22 cellular contexts compared by ENCODE assay signal in the genomic region with DNA sequence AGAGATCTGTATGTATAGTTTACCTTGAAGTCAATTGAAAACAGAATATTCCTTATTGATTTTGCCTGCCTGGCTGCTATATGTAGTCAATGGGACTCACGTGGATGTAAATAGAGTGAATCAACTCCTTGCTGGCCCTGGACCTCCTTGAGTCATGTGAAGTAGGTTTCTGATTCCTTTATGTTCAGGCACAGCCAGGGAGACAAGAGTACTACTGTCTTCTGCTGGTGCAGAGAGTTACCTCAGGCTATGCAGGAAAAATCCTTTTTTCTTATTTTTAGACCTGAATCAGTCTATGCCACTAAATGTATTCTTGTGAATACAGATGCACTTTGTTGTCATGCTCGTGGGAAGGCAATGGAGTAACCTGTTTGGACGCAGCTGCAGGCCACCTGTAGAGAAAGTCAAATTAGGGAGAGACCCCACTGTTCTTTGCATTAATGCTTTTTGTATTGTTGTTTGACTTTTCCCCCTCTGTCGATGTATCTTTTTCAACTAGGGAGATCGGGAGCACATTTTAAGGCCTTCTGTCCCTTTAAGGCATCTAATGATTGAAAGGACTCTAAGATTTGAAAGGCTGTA.
A peak's percentile ranks its signal among the peaks of the same experiment; 100 is the strongest.
DNase-seq lines count a peak whose midpoint lies in the region; ATAC-seq, FAIRE-seq and TF ChIP-seq lines count a peak whose summit lies in the region.
"Had no signal": no experiment of that assay in that cellular context is flagged by ENCODE, and none has a peak within 500 bp of the region (broad histone marks: within the 10 kb centered on the region; RNA-seq: fewer than 3 reads in every experiment).

No MANE protein-coding gene starts in this region.

- peak overlapping the region in 1 of 8 donors; percentile 11 for H3K4me3 Mint-ChIP-seq in naive B cell
- no peak overlapping the region for H3K4me3 Mint-ChIP-seq in immature natural killer cell
- H3K4me3 Mint-ChIP-seq: activated CD8-positive, alpha-beta T cell treated with anti-CD3 and anti-CD28 coated beads for 36 hours; natural killer cell had no signal

- H3K36me3 Mint-ChIP-seq in naive B cell (peaks cover 14 to 15% of the 10 kb centered on the region in 2 donors), immature natural killer cell (peaks cover 13 to 15% (median 13%) of the 10 kb centered on the region in 3 donors)
- H3K36me3 Mint-ChIP-seq: natural killer cell had no signal

- TF ChIP-seq CTCF in bronchial epithelial cell (IDR thresholded peaks at IDR 0.05; ENCODE audit: insufficient read depth, low read length, severe bottlenecking): no peak

- H3K4me1 Mint-ChIP-seq in naive B cell: peaks cover 4 to 7% (median 7%) of the 10 kb centered on the region in 3 donors
- peaks cover 9 to 34% of the 10 kb centered on the region in 2 donors for H3K4me1 Mint-ChIP-seq in immature natural killer cell

- no peaks in the 10 kb centered on the region for H3K27me3 Mint-ChIP-seq in naive B cell
- peaks cover 2% of the 10 kb centered on the region in 3 donors for H3K27me3 Mint-ChIP-seq in immature natural killer cell (ENCODE audit: low read depth in 3 of 3)
- H3K27me3 Mint-ChIP-seq: activated CD8-positive, alpha-beta T cell treated with anti-CD3 and anti-CD28 coated beads for 36 hours had no signal

- no peak overlapping the region for H3K4me3 ChIP-seq in bronchial epithelial cell (ENCODE audit: low read depth, low read length)
- H3K4me3 ChIP-seq: coronary artery, prostate gland had no signal

- no peaks in the 10 kb centered on the region for H3K27me3 ChIP-seq in bronchial epithelial cell (ENCODE audit: control insufficient read depth, insufficient read depth, low read length)

- H3K27ac Mint-ChIP-seq in naive B cell: peak overlapping the region in 4 of 6 donors; percentile 34 to 66 (median 48)
- H3K27ac Mint-ChIP-seq in immature natural killer cell: no peak overlapping the region
- H3K27ac Mint-ChIP-seq: activated CD8-positive, alpha-beta T cell treated with anti-CD3 and anti-CD28 coated beads for 36 hours had no signal

- H3K9me3 Mint-ChIP-seq in naive B cell (no peaks in the 10 kb centered on the region), immature natural killer cell (no peaks in the 10 kb centered on the region)
- H3K9me3 Mint-ChIP-seq: activated CD8-positive, alpha-beta T cell treated with anti-CD3 and anti-CD28 coated beads for 36 hours; natural killer cell had no signal

- DNase-seq in COLO829 (ENCODE audit: low spot score) (peak; percentile 87), NCI-H146 (lab: John Stamatoyannopoulos, UW) (peak; percentile 91), bronchial epithelial cell (ENCODE audit: low read depth) (no peak), naive B cell (no peak), AG20443 (ENCODE audit: low spot score) (no peak), immature natural killer cell (no peak), DMS153 treated with DMSO at 0.1 percent for 48 hours (lab: John Stamatoyannopoulos, UW; ENCODE audit: unreplicated experiment) (no peak)
- DNase-seq: ACHN; activated CD4-positive, CD25-positive, alpha-beta regulatory T cell; activated CD8-positive, alpha-beta T cell treated with anti-CD3 and anti-CD28 coated beads for 36 hours; activated effector memory CD4-positive, alpha-beta T cell treated with anti-CD3 and anti-CD28 coated beads, Interleukin-2, amount 50 U/mL, for 16 hours; activated T-cell treated with anti-CD3 and anti-CD28 coated beads for 4 hours; GF-D8; left colon; mesendoderm; natural killer cell; NCI-H1092; NCI-H524 treated with DMSO at 0.1 percent for 48 hours; T1000 had no signal

- H3K36me3 ChIP-seq in bronchial epithelial cell (ENCODE audit: control insufficient read depth, insufficient read depth, low read length): no peaks in the 10 kb centered on the region
- H3K36me3 ChIP-seq: prostate gland had no signal

- no peak for ATAC-seq in naive B cell (ENCODE audit: low read depth in 2 of 2)
- no peak for ATAC-seq in HG02938 (IDR thresholded peaks at IDR 0.05; ENCODE audit: unreplicated experiment)
- ATAC-seq: activated CD8-positive, alpha-beta T cell treated with anti-CD3 and anti-CD28 coated beads for 36 hours; left colon; natural killer cell had no signal

- FAIRE-seq in bronchial epithelial cell (lab: Jason Lieb, UNC): peak; percentile 84

Comparison
In these comparisons a context has a peak if more than half of its experiments do, and no peak if none do; other contexts are left out.
1. DNase-seq: peak in COLO829 (single experiment) and NCI-H146 (single experiment); none in bronchial epithelial cell (single experiment), naive B cell (single experiment), AG20443 (single experiment), immature natural killer cell (0 of 3) and DMS153 treated with DMSO at 0.1 percent for 48 hours (single experiment).
2. H3K27ac Mint-ChIP-seq: peak in naive B cell (4 of 6); none in immature natural killer cell (0 of 6).